15 cellular contexts compared by ENCODE assay signal in genomic region chr7:36984710-36985308, GRCh38.
DNase-seq lines count a peak whose midpoint lies in the region; ATAC-seq lines count a peak whose summit lies in the region.
"Had no signal": no experiment of that assay in that cellular context is flagged by ENCODE, and none has a peak within 500 bp of the region (broad histone marks: within the 10 kb centered on the region; RNA-seq: fewer than 3 reads in every experiment).

No MANE protein-coding gene starts in this region.

- H3K36me3 Mint-ChIP-seq in activated naive CD4-positive, alpha-beta T cell treated with anti-CD3 and anti-CD28 coated beads, Interleukin-2, amount 50 U/mL, for 24 hours: peaks cover 25% of the 10 kb centered on the region
- peaks cover 33% of the 10 kb centered on the region for H3K36me3 Mint-ChIP-seq in activated T-cell treated with anti-CD3 and anti-CD28 coated beads, Interleukin-2, amount 50 U/mL, for 4 hours (ENCODE audit: insufficient read depth)
- H3K36me3 Mint-ChIP-seq: WTC11 had no signal

- no peaks in the 10 kb centered on the region for H3K36me3 ChIP-seq in GM23248 (ENCODE audit: low read depth)
- H3K36me3 ChIP-seq: heart left ventricle, uterus had no signal

- H3K27me3 ChIP-seq in GM23248 (replicated peaks; ENCODE audit: insufficient read depth): peaks cover 30% of the 10 kb centered on the region
- H3K27me3 ChIP-seq: body of pancreas, uterus had no signal

- no peaks in the 10 kb centered on the region for H3K79me2 ChIP-seq in GM23248 (ENCODE audit: insufficient read depth)

- H3K4me1 ChIP-seq in GM23248 (ENCODE audit: insufficient read depth): no peaks in the 10 kb centered on the region
- H3K4me1 ChIP-seq: uterus had no signal

- no peak overlapping the region for H3K4me2 ChIP-seq in GM23248 (ENCODE audit: unreplicated experiment)

- no peaks in the 10 kb centered on the region for H3K9me3 Mint-ChIP-seq in activated naive CD4-positive, alpha-beta T cell treated with anti-CD3 and anti-CD28 coated beads, Interleukin-2, amount 50 U/mL, for 24 hours
- H3K9me3 Mint-ChIP-seq in activated T-cell treated with anti-CD3 and anti-CD28 coated beads, Interleukin-2, amount 50 U/mL, for 4 hours: no peaks in the 10 kb centered on the region
- H3K9me3 Mint-ChIP-seq: WTC11 had no signal

- H3K4me3 ChIP-seq in GM23248: no peak overlapping the region
- H3K4me3 ChIP-seq: body of pancreas, heart left ventricle, uterus had no signal

- peak overlapping the region; percentile 63 for H3K27ac Mint-ChIP-seq in activated naive CD4-positive, alpha-beta T cell treated with anti-CD3 and anti-CD28 coated beads, Interleukin-2, amount 50 U/mL, for 24 hours
- H3K27ac Mint-ChIP-seq: WTC11 had no signal

- no peaks in the 10 kb centered on the region for H3K9me2 ChIP-seq in GM23248 (ENCODE audit: insufficient read depth)

- no peaks in the 10 kb centered on the region for H4K20me1 ChIP-seq in GM23248 (ENCODE audit: insufficient read depth)

- in situ Hi-C loops in GM23248 (cut with MboI): loop anchor here (10.0 kb wide), 1 partner anchor 200 kb away; no protein-coding TSS in a partner anchor

- DNase-seq in activated naive CD4-positive, alpha-beta T cell (lab: John Stamatoyannopoulos, UW): no peak
- DNase-seq in NCI-H1417 treated with DMSO at 0.1 percent for 48 hours (lab: John Stamatoyannopoulos, UW) (peak; percentile 61), GM23248 (no peak)
- DNase-seq in activated T-cell treated with anti-CD3 and anti-CD28 coated beads, Interleukin-2, amount 50 U/mL, for 4 hours: no peak
- no peak for DNase-seq in activated T-cell treated with anti-CD3 and anti-CD28 coated beads, Interleukin-2, amount 50 U/mL, for 1 hour
- DNase-seq: activated T-cell treated with anti-CD3 and anti-CD28 coated beads, Interleukin-2, amount 50 U/mL, for 48 hours; body of pancreas; heart left ventricle; NCI-H2107; stimulated activated CD4-positive, alpha-beta T cell treated with anti-CD3 and anti-CD28 coated beads, Interleukin-15, amount 100 ng/mL, for 24 hours; uterus had no signal

- H3K4me1 Mint-ChIP-seq in activated naive CD4-positive, alpha-beta T cell treated with anti-CD3 and anti-CD28 coated beads, Interleukin-2, amount 50 U/mL, for 24 hours: peaks cover 61% of the 10 kb centered on the region
- peaks cover 25% of the 10 kb centered on the region for H3K4me1 Mint-ChIP-seq in activated T-cell treated with anti-CD3 and anti-CD28 coated beads, Interleukin-2, amount 50 U/mL, for 4 hours (ENCODE audit: low read depth)

- H3K9ac ChIP-seq in GM23248: no peak overlapping the region

- ATAC-seq in activated T-cell treated with anti-CD3 and anti-CD28 coated beads, Interleukin-2, amount 50 U/mL, for 4 hours: no peak
- ATAC-seq: body of pancreas, heart left ventricle, WTC11 had no signal

- 26 to 30% methylated on average over 6 of the region's 6 CpGs for WGBS in GM23248 (ENCODE audit: low coverage in 1 of 2, low lambda C conversion rate in 2 of 2, missing lambda C conversion rate in 2 of 2), 2 experiments

- H3K27ac ChIP-seq in angular gyrus (ENCODE audit: low read depth, low read length) (peak overlapping the region; percentile 50), temporal lobe (ENCODE audit: low read depth, low read length) (peak overlapping the region; percentile 14), GM23248 (no peak overlapping the region)
- H3K27ac ChIP-seq: body of pancreas, heart left ventricle, uterus had no signal

- H2AFZ ChIP-seq in GM23248: no peak overlapping the region

- no peaks in the 10 kb centered on the region for H3K9me3 ChIP-seq in GM23248 (ENCODE audit: low read depth)
- H3K9me3 ChIP-seq: body of pancreas, heart left ventricle, uterus had no signal

- H3K27me3 Mint-ChIP-seq in activated naive CD4-positive, alpha-beta T cell treated with anti-CD3 and anti-CD28 coated beads, Interleukin-2, amount 50 U/mL, for 24 hours: no peaks in the 10 kb centered on the region
- H3K27me3 Mint-ChIP-seq in activated T-cell treated with anti-CD3 and anti-CD28 coated beads, Interleukin-2, amount 50 U/mL, for 4 hours (ENCODE audit: low read depth): no peaks in the 10 kb centered on the region

- no peak overlapping the region for H3K4me3 Mint-ChIP-seq in activated naive CD4-positive, alpha-beta T cell treated with anti-CD3 and anti-CD28 coated beads, Interleukin-2, amount 50 U/mL, for 24 hours
- no peak overlapping the region for H3K4me3 Mint-ChIP-seq in activated T-cell treated with anti-CD3 and anti-CD28 coated beads, Interleukin-2, amount 50 U/mL, for 4 hours
- H3K4me3 Mint-ChIP-seq: WTC11 had no signal

- H3F3A ChIP-seq in GM23248 (ENCODE audit: insufficient read depth): no peaks in the 10 kb centered on the region
